In genomic region chr10:104040862-104041789, GRCh38 we compare ENCODE assay signal across 15 cellular contexts. TPM values are rescaled to one million over a fixed set of nuclear protein-coding genes. Genes with fewer than 3 reads are reported as not detected.
"Had no signal": no experiment of that assay in that cellular context is flagged by ENCODE, and none has a peak within 500 bp of the region (broad histone marks: within the 10 kb centered on the region; RNA-seq: fewer than 3 reads in every experiment).

No MANE protein-coding gene starts in this region.

- H3K36me3 ChIP-seq: ascending aorta, gastroesophageal sphincter, pancreas had no signal

- H3K4me3 ChIP-seq: ascending aorta, gastroesophageal sphincter, pancreas, smooth muscle cell, suprapubic skin had no signal

- H3K4me1 ChIP-seq: ascending aorta, gastroesophageal sphincter, pancreas, suprapubic skin had no signal

- DNase-seq: activated CD4-positive, alpha-beta T cell treated with anti-CD3 and anti-CD28 coated beads for 36 hours; activated CD4-positive, alpha-beta T cell treated with anti-CD3 and anti-CD28 coated beads, Interleukin-2, amount 50 U/mL, for 48 hours; activated effector memory CD4-positive, alpha-beta T cell treated with Interleukin-2 at 50 U/mL for 16 hours; activated naive CD4-positive, alpha-beta T cell treated with anti-CD3 and anti-CD28 coated beads, Interleukin-2, amount 50 U/mL, for 16 hours; cortex of kidney; effector CD4-positive, alpha-beta T cell; pancreas; stimulated activated CD4-positive, alpha-beta T cell treated with anti-CD3 and anti-CD28 coated beads, Interleukin-4, amount 100 ng/mL, for 1 hour; stimulated activated naive CD8-positive, alpha-beta T cell treated with anti-CD3 and anti-CD28 coated beads, Interleukin-15, amount 100 ng/mL, for 72 hours had no signal

- H3K27me3 ChIP-seq: ascending aorta, gastroesophageal sphincter, pancreas, suprapubic skin had no signal

- H3K9me3 ChIP-seq: ascending aorta, gastroesophageal sphincter, pancreas, suprapubic skin had no signal

- H3K27ac ChIP-seq: ascending aorta, gastroesophageal sphincter, pancreas, suprapubic skin had no signal

RNA-seq across cellular contexts. Expression of gene COL17A1, which starts 44.6 kb away (rescaled TPM):
- total RNA-seq: activated CD4-positive, alpha-beta T cell treated with anti-CD3 and anti-CD28 coated beads for 36 hours; naive thymus-derived CD4-positive, alpha-beta T cell; T-helper 2 cell treated with Interferon-gamma antibody and Interleukin-4, amounts not matched to agents 100 ng/mL and 5 ng/mL, for 36 hours had no signal
